7 cellular contexts compared by ENCODE assay signal in genomic region chr20:51540074-51540473, GRCh38. TPM values are rescaled to one million over a fixed set of nuclear protein-coding genes. Genes with fewer than 3 reads are reported as not detected.
A peak's percentile ranks its signal among the peaks of the same experiment; 100 is the strongest.
DNase-seq lines count a peak whose midpoint lies in the region; ATAC-seq and TF ChIP-seq lines count a peak whose summit lies in the region.
"Not testable (repeated sequence)": the region's sequence is repeated elsewhere in the genome, so short reads cannot be mapped to it uniquely, and the experiment has no call there.

No MANE protein-coding gene starts in this region.

- not testable (repeated sequence) for TF ChIP-seq CTCF in OCI-LY1 (IDR thresholded peaks at IDR 0.05; ENCODE audit: low read length); heart right ventricle (IDR thresholded peaks at IDR 0.05)

- peak overlapping the region; percentile 70 to 100 (median 97) for H3K27ac Mint-ChIP-seq in CD8-positive, alpha-beta memory T cell
- H3K27ac Mint-ChIP-seq in activated CD4-positive, alpha-beta T cell treated with anti-CD3 and anti-CD28 coated beads, Interleukin-2, amount 10 ng/mL, durations not matched to agents 24 days and 14 days = peak overlapping the region; percentile 100
- H3K27ac Mint-ChIP-seq in activated T-helper 1 cell treated with anti-CD3 and anti-CD28 coated beads, Interleukin-12 subunit alpha, Interleukin-12 subunit beta, Interleukin-2, Interleukin-4 antibody, amounts not matched to agents 30 ng/mL and 10 ng/mL and 1 ng/mL, durations not matched to agents 14 hours and 24 hours and 36 hours = peak overlapping the region; percentile 90
- H3K27ac Mint-ChIP-seq in activated naive CD8-positive, alpha-beta T cell treated with anti-CD3 and anti-CD28 coated beads, Interleukin-2, amount 50 U/mL, for 24 hours = peak overlapping the region; percentile 98
- H3K27ac Mint-ChIP-seq in naive thymus-derived CD8-positive, alpha-beta T cell = peak overlapping the region; percentile 62 to 94 (median 86)

- H4K20me1 ChIP-seq in OCI-LY1 (ENCODE audit: insufficient read depth, low read length) = not testable (repeated sequence)

- H3K36me3 Mint-ChIP-seq in CD8-positive, alpha-beta memory T cell = peaks cover 12 to 50% (median 18%) of the 10 kb centered on the region in 3 donors
- H3K36me3 Mint-ChIP-seq in activated CD4-positive, alpha-beta T cell treated with anti-CD3 and anti-CD28 coated beads, Interleukin-2, amount 10 ng/mL, durations not matched to agents 24 days and 14 days (ENCODE audit: low read depth) = peaks cover 54% of the 10 kb centered on the region
- peaks cover 50% of the 10 kb centered on the region for H3K36me3 Mint-ChIP-seq in activated T-helper 1 cell treated with anti-CD3 and anti-CD28 coated beads, Interleukin-12 subunit alpha, Interleukin-12 subunit beta, Interleukin-2, Interleukin-4 antibody, amounts not matched to agents 30 ng/mL and 10 ng/mL and 1 ng/mL, durations not matched to agents 14 hours and 24 hours and 36 hours (ENCODE audit: low read depth)
- peaks cover 28% of the 10 kb centered on the region for H3K36me3 Mint-ChIP-seq in activated naive CD8-positive, alpha-beta T cell treated with anti-CD3 and anti-CD28 coated beads, Interleukin-2, amount 50 U/mL, for 24 hours (ENCODE audit: low read depth)
- H3K36me3 Mint-ChIP-seq in naive thymus-derived CD8-positive, alpha-beta T cell = peaks cover 9 to 29% (median 16%) of the 10 kb centered on the region in 3 donors

- not testable (repeated sequence) for H3K9me3 ChIP-seq in CD8-positive, alpha-beta memory T cell (ENCODE audit: low read length); OCI-LY1 (ENCODE audit: low read length)
- H3K9me3 ChIP-seq in heart right ventricle = peaks cover 0 to 11% (median 2%) of the 10 kb centered on the region in 11 donors

- H3K36me3 ChIP-seq in CD8-positive, alpha-beta memory T cell (ENCODE audit: insufficient read depth, low read length); heart right ventricle: not testable (repeated sequence)
- H3K36me3 ChIP-seq in OCI-LY1 (ENCODE audit: insufficient read depth, low read length) = peaks cover 29% of the 10 kb centered on the region

- POLR2A ChIA-PET in CD8-positive, alpha-beta memory T cell (lab: Charles Lee) = interaction anchor here (1.4 to 1.9 kb wide), 2 partner anchors 9 to 14 kb away, joined by 5 read pairs; no protein-coding TSS in a partner anchor
- POLR2A ChIA-PET in naive thymus-derived CD8-positive, alpha-beta T cell (lab: Charles Lee) = interaction anchor here (1.2 to 3.2 kb wide), 4 partner anchors 9 to 26 kb away, joined by 4 to 15 read pairs (median 7); no protein-coding TSS in a partner anchor

- H3K4me3 Mint-ChIP-seq in CD8-positive, alpha-beta memory T cell = peak overlapping the region; percentile 85 to 100 (median 97)
- peak overlapping the region; percentile 95 for H3K4me3 Mint-ChIP-seq in activated CD4-positive, alpha-beta T cell treated with anti-CD3 and anti-CD28 coated beads, Interleukin-2, amount 10 ng/mL, durations not matched to agents 24 days and 14 days
- H3K4me3 Mint-ChIP-seq in activated T-helper 1 cell treated with anti-CD3 and anti-CD28 coated beads, Interleukin-12 subunit alpha, Interleukin-12 subunit beta, Interleukin-2, Interleukin-4 antibody, amounts not matched to agents 30 ng/mL and 10 ng/mL and 1 ng/mL, durations not matched to agents 14 hours and 24 hours and 36 hours = peak overlapping the region; percentile 100
- H3K4me3 Mint-ChIP-seq in activated naive CD8-positive, alpha-beta T cell treated with anti-CD3 and anti-CD28 coated beads, Interleukin-2, amount 50 U/mL, for 24 hours = peak overlapping the region; percentile 95
- H3K4me3 Mint-ChIP-seq in naive thymus-derived CD8-positive, alpha-beta T cell = peak overlapping the region; percentile 43 to 99 (median 64)

- peaks cover 61% of the 10 kb centered on the region for H3K4me1 ChIP-seq in CD8-positive, alpha-beta memory T cell (ENCODE audit: insufficient read depth, low read length)
- H3K4me1 ChIP-seq in OCI-LY1 (ENCODE audit: insufficient read depth, low read length, severe bottlenecking) (peaks cover 80% of the 10 kb centered on the region), heart right ventricle (peaks cover 16 to 58% (median 40%) of the 10 kb centered on the region in 9 donors)

- H3K9ac ChIP-seq in OCI-LY1 (ENCODE audit: low read length) = peak overlapping the region; percentile 79

- not testable (repeated sequence) for H2AFZ ChIP-seq in OCI-LY1 (ENCODE audit: low read length)

- peak overlapping the region; percentile 95 for H3K4me3 ChIP-seq in CD8-positive, alpha-beta memory T cell (ENCODE audit: low read length)
- H3K4me3 ChIP-seq in OCI-LY1 (ENCODE audit: low read depth, low read length, poor library complexity, severe bottlenecking) = peak overlapping the region; percentile 75
- H3K4me3 ChIP-seq in heart right ventricle = not testable (repeated sequence)

- peak overlapping the region; percentile 66 for H3K4me2 ChIP-seq in OCI-LY1 (ENCODE audit: low read length)

- peaks cover 53% of the 10 kb centered on the region for H3K79me2 ChIP-seq in OCI-LY1 (ENCODE audit: insufficient read depth, low read length)

- not testable (repeated sequence) for H3K9me2 ChIP-seq in OCI-LY1 (ENCODE audit: low read depth, low read length)

- not testable (repeated sequence) for H3K27me3 Mint-ChIP-seq in CD8-positive, alpha-beta memory T cell; activated CD4-positive, alpha-beta T cell treated with anti-CD3 and anti-CD28 coated beads, Interleukin-2, amount 10 ng/mL, durations not matched to agents 24 days and 14 days; activated T-helper 1 cell treated with anti-CD3 and anti-CD28 coated beads, Interleukin-12 subunit alpha, Interleukin-12 subunit beta, Interleukin-2, Interleukin-4 antibody, amounts not matched to agents 30 ng/mL and 10 ng/mL and 1 ng/mL, durations not matched to agents 14 hours and 24 hours and 36 hours (ENCODE audit: insufficient read depth); activated naive CD8-positive, alpha-beta T cell treated with anti-CD3 and anti-CD28 coated beads, Interleukin-2, amount 50 U/mL, for 24 hours; naive thymus-derived CD8-positive, alpha-beta T cell

- peaks cover 68 to 73% (median 71%) of the 10 kb centered on the region in 3 donors for H3K4me1 Mint-ChIP-seq in CD8-positive, alpha-beta memory T cell
- peaks cover 61% of the 10 kb centered on the region for H3K4me1 Mint-ChIP-seq in activated CD4-positive, alpha-beta T cell treated with anti-CD3 and anti-CD28 coated beads, Interleukin-2, amount 10 ng/mL, durations not matched to agents 24 days and 14 days
- peaks cover 76% of the 10 kb centered on the region for H3K4me1 Mint-ChIP-seq in activated T-helper 1 cell treated with anti-CD3 and anti-CD28 coated beads, Interleukin-12 subunit alpha, Interleukin-12 subunit beta, Interleukin-2, Interleukin-4 antibody, amounts not matched to agents 30 ng/mL and 10 ng/mL and 1 ng/mL, durations not matched to agents 14 hours and 24 hours and 36 hours (ENCODE audit: low read depth)
- peaks cover 72% of the 10 kb centered on the region for H3K4me1 Mint-ChIP-seq in activated naive CD8-positive, alpha-beta T cell treated with anti-CD3 and anti-CD28 coated beads, Interleukin-2, amount 50 U/mL, for 24 hours
- peaks cover 46 to 76% (median 70%) of the 10 kb centered on the region in 4 donors for H3K4me1 Mint-ChIP-seq in naive thymus-derived CD8-positive, alpha-beta T cell

- ATAC-seq in activated naive CD8-positive, alpha-beta T cell treated with anti-CD3 and anti-CD28 coated beads, Interleukin-2, amount 50 U/mL, for 24 hours; heart right ventricle; naive thymus-derived CD8-positive, alpha-beta T cell: not testable (repeated sequence)

- intact Hi-C loops in activated CD4-positive, alpha-beta T cell treated with anti-CD3 and anti-CD28 coated beads, Interleukin-2, amount 10 ng/mL, durations not matched to agents 24 days and 14 days (cut with micrococcal nuclease) = loop anchor here (2.0 to 10.0 kb wide), 4 partner anchors 15 to 505 kb away; no protein-coding TSS in a partner anchor
- intact Hi-C loops in activated T-helper 1 cell treated with anti-CD3 and anti-CD28 coated beads, Interleukin-12 subunit alpha, Interleukin-12 subunit beta, Interleukin-2, Interleukin-4 antibody, amounts not matched to agents 30 ng/mL and 10 ng/mL and 1 ng/mL, durations not matched to agents 14 hours and 24 hours and 36 hours (cut with micrococcal nuclease) = loop anchor here (2.0 to 5.0 kb wide), 4 partner anchors 15 to 559 kb away; no protein-coding TSS in a partner anchor
- intact Hi-C loops in heart right ventricle (cut with DNase I) = loop anchor here in 4 of 10 donors (2.0 to 5.0 kb wide), 3 partner anchors 93 to 151 kb away; no protein-coding TSS in a partner anchor

- H3F3A ChIP-seq in OCI-LY1 (ENCODE audit: insufficient read depth, low read length) = not testable (repeated sequence)

- 83 to 86% methylated on average over 7 of the region's 7 CpGs for WGBS in heart right ventricle, 2 donors

- not testable (repeated sequence) for H3K27me3 ChIP-seq in CD8-positive, alpha-beta memory T cell (ENCODE audit: insufficient read depth, low read length, poor library complexity, severe bottlenecking); OCI-LY1 (ENCODE audit: insufficient read depth, low read length)
- peaks cover 0 to 35% (median 0%) of the 10 kb centered on the region in 7 donors for H3K27me3 ChIP-seq in heart right ventricle

- CTCF ChIA-PET in CD8-positive, alpha-beta memory T cell (lab: Charles Lee) = interaction anchor here (1.0 to 4.1 kb wide), 3 partner anchors 13 to 154 kb away, joined by 4 to 18 read pairs (median 4); no protein-coding TSS in a partner anchor

- DNase-seq in CD8-positive, alpha-beta memory T cell; activated CD4-positive, alpha-beta T cell treated with anti-CD3 and anti-CD28 coated beads, Interleukin-2, amount 10 ng/mL, durations not matched to agents 24 days and 14 days; activated T-helper 1 cell treated with anti-CD3 and anti-CD28 coated beads, Interleukin-12 subunit alpha, Interleukin-12 subunit beta, Interleukin-2, Interleukin-4 antibody, amounts not matched to agents 30 ng/mL and 10 ng/mL and 1 ng/mL, durations not matched to agents 14 hours and 24 hours and 36 hours (ENCODE audit: low spot score); activated naive CD8-positive, alpha-beta T cell treated with anti-CD3 and anti-CD28 coated beads, Interleukin-2, amount 50 U/mL, for 24 hours; heart right ventricle; naive thymus-derived CD8-positive, alpha-beta T cell: not testable (repeated sequence)

- not testable (repeated sequence) for H3K9me3 Mint-ChIP-seq in CD8-positive, alpha-beta memory T cell; activated CD4-positive, alpha-beta T cell treated with anti-CD3 and anti-CD28 coated beads, Interleukin-2, amount 10 ng/mL, durations not matched to agents 24 days and 14 days; activated T-helper 1 cell treated with anti-CD3 and anti-CD28 coated beads, Interleukin-12 subunit alpha, Interleukin-12 subunit beta, Interleukin-2, Interleukin-4 antibody, amounts not matched to agents 30 ng/mL and 10 ng/mL and 1 ng/mL, durations not matched to agents 14 hours and 24 hours and 36 hours; activated naive CD8-positive, alpha-beta T cell treated with anti-CD3 and anti-CD28 coated beads, Interleukin-2, amount 50 U/mL, for 24 hours; naive thymus-derived CD8-positive, alpha-beta T cell

- peak overlapping the region; percentile 96 for H3K27ac ChIP-seq in CD8-positive, alpha-beta memory T cell (ENCODE audit: low read depth, low read length)
- H3K27ac ChIP-seq in OCI-LY1 (ENCODE audit: low read depth, low read length, poor library complexity, severe bottlenecking) (peak overlapping the region; percentile 95), heart right ventricle (peak overlapping the region in 7 of 10 donors; percentile 51 to 92 (median 86))

RNA-seq across cellular contexts. Expression of gene NFATC2, which starts 2.4 kb away (rescaled TPM):
- total RNA-seq in CD8-positive, alpha-beta memory T cell = 10 to 100 TPM; 63.0 to 64.4 TPM
- polyA plus RNA-seq in CD8-positive, alpha-beta memory T cell = 52.1 TPM
- total RNA-seq in activated CD4-positive, alpha-beta T cell treated with anti-CD3 and anti-CD28 coated beads, Interleukin-2, amount 10 ng/mL, durations not matched to agents 24 days and 14 days = 65.0 and 66.4 TPM in 2 replicates
- total RNA-seq in activated T-helper 1 cell treated with anti-CD3 and anti-CD28 coated beads, Interleukin-12 subunit alpha, Interleukin-12 subunit beta, Interleukin-2, Interleukin-4 antibody, amounts not matched to agents 30 ng/mL and 10 ng/mL and 1 ng/mL, durations not matched to agents 14 hours and 24 hours and 36 hours = 84.0 and 86.4 TPM in 2 replicates
- total RNA-seq in heart right ventricle = 1 to 10 TPM; 2.0 to 5.7 (median 3.7) TPM
- 1 to 10 TPM in 1 of 2 donors, under 1 TPM in 1; 0.43 to 2.6 TPM for polyA plus RNA-seq in heart right ventricle
- total RNA-seq in naive thymus-derived CD8-positive, alpha-beta T cell = 10 to 100 TPM; 34.0 to 36.3 TPM
- polyA plus RNA-seq in naive thymus-derived CD8-positive, alpha-beta T cell = 10 to 100 TPM; 14.5 to 23.8 (median 14.5) TPM
